2 cellular contexts compared by ENCODE assay signal in the genomic region with DNA sequence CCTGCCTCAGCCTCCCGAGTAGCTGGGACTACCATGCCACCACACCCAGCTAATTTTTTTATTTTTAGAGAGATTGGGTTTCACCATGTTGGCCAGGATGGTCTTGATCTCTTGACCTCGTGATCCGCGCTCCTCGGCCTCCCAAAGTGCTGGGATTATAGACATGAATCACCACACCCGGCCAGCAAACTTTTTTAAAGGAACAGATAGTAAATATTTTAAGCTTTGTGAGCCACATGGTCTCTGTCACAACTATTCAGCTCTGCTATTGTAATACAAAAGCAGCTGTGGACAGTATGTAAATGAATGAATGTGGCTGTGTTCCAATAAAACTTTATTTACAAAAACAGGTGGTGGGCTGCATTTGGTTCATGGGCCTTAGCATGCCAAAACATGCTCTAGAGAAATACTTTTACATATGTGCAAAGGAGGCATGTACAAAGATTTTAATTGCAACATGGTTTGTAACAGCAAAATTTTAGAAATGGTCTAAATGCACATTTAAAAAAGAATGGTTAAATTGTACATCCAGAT.
A peak's percentile ranks its signal among the peaks of the same experiment; 100 is the strongest.
TF ChIP-seq lines count a peak whose summit lies in the region.

No MANE protein-coding gene starts in this region.

TF ChIP-seq in HepG2, 621 proteins besides CTCF, POLR2A, EP300 and RAD21:
- TF ChIP-seq ZMYM2 (CRISPR knock-in tag; IDR thresholded peaks at IDR 0.05) = no peak
- TF ChIP-seq, protein P1, sequence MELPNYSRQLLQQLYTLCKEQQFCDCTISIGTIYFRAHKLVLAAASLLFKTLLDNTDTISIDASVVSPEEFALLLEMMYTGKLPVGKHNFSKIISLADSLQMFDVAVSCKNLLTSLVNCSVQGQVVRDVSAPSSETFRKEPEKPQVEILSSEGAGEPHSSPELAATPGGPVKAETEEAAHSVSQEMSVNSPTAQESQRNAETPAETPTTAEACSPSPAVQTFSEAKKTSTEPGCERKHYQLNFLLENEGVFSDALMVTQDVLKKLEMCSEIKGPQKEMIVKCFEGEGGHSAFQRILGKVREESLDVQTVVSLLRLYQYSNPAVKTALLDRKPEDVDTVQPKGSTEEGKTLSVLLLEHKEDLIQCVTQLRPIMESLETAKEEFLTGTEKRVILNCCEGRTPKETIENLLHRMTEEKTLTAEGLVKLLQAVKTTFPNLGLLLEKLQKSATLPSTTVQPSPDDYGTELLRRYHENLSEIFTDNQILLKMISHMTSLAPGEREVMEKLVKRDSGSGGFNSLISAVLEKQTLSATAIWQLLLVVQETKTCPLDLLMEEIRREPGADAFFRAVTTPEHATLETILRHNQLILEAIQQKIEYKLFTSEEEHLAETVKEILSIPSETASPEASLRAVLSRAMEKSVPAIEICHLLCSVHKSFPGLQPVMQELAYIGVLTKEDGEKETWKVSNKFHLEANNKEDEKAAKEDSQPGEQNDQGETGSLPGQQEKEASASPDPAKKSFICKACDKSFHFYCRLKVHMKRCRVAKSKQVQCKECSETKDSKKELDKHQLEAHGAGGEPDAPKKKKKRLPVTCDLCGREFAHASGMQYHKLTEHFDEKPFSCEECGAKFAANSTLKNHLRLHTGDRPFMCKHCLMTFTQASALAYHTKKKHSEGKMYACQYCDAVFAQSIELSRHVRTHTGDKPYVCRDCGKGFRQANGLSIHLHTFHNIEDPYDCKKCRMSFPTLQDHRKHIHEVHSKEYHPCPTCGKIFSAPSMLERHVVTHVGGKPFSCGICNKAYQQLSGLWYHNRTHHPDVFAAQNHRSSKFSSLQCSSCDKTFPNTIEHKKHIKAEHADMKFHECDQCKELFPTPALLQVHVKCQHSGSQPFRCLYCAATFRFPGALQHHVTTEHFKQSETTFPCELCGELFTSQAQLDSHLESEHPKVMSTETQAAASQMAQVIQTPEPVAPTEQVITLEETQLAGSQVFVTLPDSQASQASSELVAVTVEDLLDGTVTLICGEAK (IDR thresholded peaks at IDR 0.05) = peak; percentile 36; the same call in 1 of the 2 replicates
- TF ChIP-seq, protein P1 (CRISPR knock-in tag; IDR thresholded peaks at IDR 0.05) = peak; percentile 77; the same call in 1 of the 2 replicates

TF ChIP-seq in K562, 482 proteins besides CTCF, POLR2A, EP300 and RAD21:
- TF ChIP-seq, protein P1 (IDR thresholded peaks at IDR 0.05) = peak; percentile 96
- TF ChIP-seq, protein P1 (CRISPR knock-in tag; IDR thresholded peaks at IDR 0.05) = peak; percentile 95
- TF ChIP-seq ZNF24 (IDR thresholded peaks at IDR 0.05) (0 out of 2 replicates have a peak, but pooled peaks have one; percentile 20), ZNF133 (CRISPR knock-in tag; IDR thresholded peaks at IDR 0.05) (no peak), SREBF1 (IDR thresholded peaks at IDR 0.05; ENCODE audit: borderline replicate concordance, low read depth, low read length) (no peak)
TF ChIP-seq in K562: peak in this region for 2.
